8 cellular contexts compared by ENCODE assay signal in genomic region chr19:18205180-18205915, GRCh38. TPM values are rescaled to one million over a fixed set of nuclear protein-coding genes. Genes with fewer than 3 reads are reported as not detected.
A peak's percentile ranks its signal among the peaks of the same experiment; 100 is the strongest.
DNase-seq lines count a peak whose midpoint lies in the region; ATAC-seq, FAIRE-seq and TF ChIP-seq lines count a peak whose summit lies in the region.

No MANE protein-coding gene starts in this region.

- no peaks in the 10 kb centered on the region for H3K27me3 ChIP-seq in CD4-positive, CD25-positive, alpha-beta regulatory T cell (ENCODE audit: control insufficient read depth, insufficient read depth, low read length)
- H3K27me3 ChIP-seq in K562 (ENCODE audit: control insufficient read depth in 2 of 2, insufficient read depth in 2 of 2, low read length in 2 of 2) (no peaks in the 10 kb centered on the region), hepatocyte (no peaks in the 10 kb centered on the region)

- 0 out of 2 replicates have a peak, but pooled peaks have one; percentile 49 for TF ChIP-seq POLR2A in K562 (conservative IDR thresholded peaks at IDR 0.05)

- H3K9ac ChIP-seq in K562 (ENCODE audit: insufficient read depth in 1 of 2, low read depth in 2 of 2, low read length in 2 of 2), result peak overlapping the region; percentile 86 to 95

- FAIRE-seq in K562 (lab: Jason Lieb, UNC), result no peak

- peak overlapping the region; percentile 78 for H3K27ac ChIP-seq in CD4-positive, CD25-positive, alpha-beta regulatory T cell (ENCODE audit: insufficient read depth, low read length, poor library complexity, severe bottlenecking)
- peak overlapping the region; percentile 86 for H3K27ac ChIP-seq in K562 (ENCODE audit: extremely low read depth, low read depth, low read length)
- H3K27ac ChIP-seq in hepatocyte, result peak overlapping the region; percentile 96

- no peak for TF ChIP-seq RAD21 in K562 (CRISPR knock-in tag; conservative IDR thresholded peaks at IDR 0.05 in 1 of 2, IDR thresholded peaks at IDR 0.05 in 1 of 2)

- no peaks in the 10 kb centered on the region for H3K9me3 Mint-ChIP-seq in CD4-positive, CD25-positive, alpha-beta regulatory T cell
- H3K9me3 Mint-ChIP-seq in IgD-negative memory B cell (no peaks in the 10 kb centered on the region), progenitor cell of endocrine pancreas (ENCODE audit: low read depth) (no peaks in the 10 kb centered on the region)

- ATAC-seq in CD4-positive, CD25-positive, alpha-beta regulatory T cell (ENCODE audit: low read depth in 2 of 2), result no peak
- ATAC-seq in K562 (peak; percentile 56), GM19023 (IDR thresholded peaks at IDR 0.05; ENCODE audit: unreplicated experiment) (no peak), HG02870 (IDR thresholded peaks at IDR 0.05; ENCODE audit: unreplicated experiment) (no peak)

- TF ChIP-seq EP300 in K562 (IDR thresholded peaks at IDR 0.05; ENCODE audit: low read length), result no peak

- peak overlapping the region; percentile 90 for H2AFZ ChIP-seq in K562 (ENCODE audit: low read depth, low read length)
- H2AFZ ChIP-seq in hepatocyte, result peak overlapping the region; percentile 23

- POLR2A ChIA-PET in K562 (lab: Yijun Ruan, JAX), result interaction anchor here (0.6 to 3.5 kb wide), 14 partner anchors 9 to 371 kb away, joined by 3 to 28 read pairs (median 4); partner anchors contain the start of genes GDF15, IQCN, JUND and MPV17L2

- BruUV-seq in K562 (replicated peaks; lab: Mats Ljungman, UMichigan), result no TSS peak

- no peaks in the 10 kb centered on the region; the same call in 1 of the 2 replicates for H4K20me1 ChIP-seq in K562 (replicated peaks; ENCODE audit: control insufficient read depth, insufficient read depth, low read length)
- H4K20me1 ChIP-seq in hepatocyte (ENCODE audit: insufficient read depth, poor library complexity, severe bottlenecking), result no peaks in the 10 kb centered on the region

- H3K27ac Mint-ChIP-seq in CD4-positive, CD25-positive, alpha-beta regulatory T cell, result peak overlapping the region; percentile 26 to 97 (median 94)
- H3K27ac Mint-ChIP-seq in IgD-negative memory B cell (peak overlapping the region; percentile 90 to 97 (median 96)), progenitor cell of endocrine pancreas (peak overlapping the region; percentile 96)

- no peak for TF ChIP-seq CTCF in K562 (IDR thresholded peaks at IDR 0.05 in 2 of 3, conservative IDR thresholded peaks at IDR 0.05 in 1 of 3; ENCODE audit: insufficient read depth in 2 of 3, low read depth in 1 of 3, low read length in 3 of 3)
- no peak for TF ChIP-seq CTCF in hepatocyte (IDR thresholded peaks at IDR 0.05; ENCODE audit: poor library complexity)
- TF ChIP-seq CTCF in progenitor cell of endocrine pancreas (IDR thresholded peaks at IDR 0.05; ENCODE audit: unreplicated experiment), result no peak

- H3K79me2 ChIP-seq in K562 (ENCODE audit: control insufficient read depth, insufficient read depth, low read length) (peaks cover 25% of the 10 kb centered on the region), hepatocyte (no peaks in the 10 kb centered on the region)

- intact Hi-C loops in K562 (cut with micrococcal nuclease), result loop anchor here (5.0 kb wide), 1 partner anchor 122 kb away; no protein-coding TSS in a partner anchor

- H3K9me2 ChIP-seq in hepatocyte (replicated peaks; ENCODE audit: insufficient read depth), result no peaks in the 10 kb centered on the region

- H3K4me3 ChIP-seq in CD4-positive, CD25-positive, alpha-beta regulatory T cell (ENCODE audit: low read depth, low read length), result no peak overlapping the region
- H3K4me3 ChIP-seq in K562 (peak overlapping the region; percentile 68), hepatocyte (peak overlapping the region; percentile 52)

- DNase-seq in CD4-positive, CD25-positive, alpha-beta regulatory T cell, result peak; percentile 42 to 75 (median 48)
- DNase-seq in T-helper 2 cell, result peak in 3 of 5 experiments; percentile 23 to 70 (median 24)
- DNase-seq in K562 (ENCODE audit: extremely low read depth in 1 of 4, low spot score in 3 of 4), result peak; percentile 65 to 87 (median 70)
- peak; percentile 84 for DNase-seq in hepatocyte (ENCODE audit: low spot score)
- DNase-seq in progenitor cell of endocrine pancreas (ENCODE audit: low spot score, unreplicated experiment), result no peak

- no peaks in the 10 kb centered on the region for H3K9me1 ChIP-seq in K562 (ENCODE audit: control insufficient read depth, insufficient read depth, low read length)

- CTCF ChIA-PET in K562 (lab: Yijun Ruan, JAX; ENCODE audit: low intra/inter-chr PET ratio), result interaction anchor here (0.5 to 1.1 kb wide), 2 partner anchors 69 to 118 kb away, joined by 3 to 4 read pairs; partner anchors contain the start of gene LSM4

- peaks cover 10% of the 10 kb centered on the region for H3K27me3 Mint-ChIP-seq in CD4-positive, CD25-positive, alpha-beta regulatory T cell
- H3K27me3 Mint-ChIP-seq in IgD-negative memory B cell (peaks cover 7% of the 10 kb centered on the region), progenitor cell of endocrine pancreas (peaks cover 12% of the 10 kb centered on the region)

- WGBS in K562 (ENCODE audit: insufficient coverage, low coverage, missing lambda C conversion rate), result 30% methylated on average over 32 of the region's 36 CpGs
- WGBS in hepatocyte (ENCODE audit: low lambda C conversion rate, missing lambda C conversion rate), result 25% methylated on average over 24 of the region's 36 CpGs

- H3K36me3 ChIP-seq in CD4-positive, CD25-positive, alpha-beta regulatory T cell (ENCODE audit: control insufficient read depth, insufficient read depth, low read length), result no peaks in the 10 kb centered on the region
- H3K36me3 ChIP-seq in K562 (ENCODE audit: control insufficient read depth, insufficient read depth, low read length) (peaks cover 16% of the 10 kb centered on the region; the same call in 1 of the 3 replicates), hepatocyte (replicated peaks; ENCODE audit: insufficient read depth, low read depth) (no peaks in the 10 kb centered on the region)

- no peaks in the 10 kb centered on the region for H3K9me3 ChIP-seq in CD4-positive, CD25-positive, alpha-beta regulatory T cell (ENCODE audit: control insufficient read depth in 2 of 2, low read length in 2 of 2)
- no peaks in the 10 kb centered on the region for H3K9me3 ChIP-seq in K562 (replicated peaks; ENCODE audit: control insufficient read depth, insufficient read depth, low read depth, low read length)
- H3K9me3 ChIP-seq in hepatocyte (ENCODE audit: low read depth), result no peaks in the 10 kb centered on the region

- H3K4me1 Mint-ChIP-seq in CD4-positive, CD25-positive, alpha-beta regulatory T cell, result peaks cover 4 to 35% (median 7%) of the 10 kb centered on the region in 4 donors
- H3K4me1 Mint-ChIP-seq in IgD-negative memory B cell (peaks cover 10 to 14% (median 13%) of the 10 kb centered on the region in 3 donors), progenitor cell of endocrine pancreas (ENCODE audit: low read depth) (peaks cover 3% of the 10 kb centered on the region)

- H3K4me2 ChIP-seq in K562 (ENCODE audit: insufficient read depth, low read length), result peak overlapping the region; percentile 82
- peak overlapping the region; percentile 92 for H3K4me2 ChIP-seq in hepatocyte

- peak overlapping the region; percentile 94 to 97 (median 94) for H3K4me3 Mint-ChIP-seq in CD4-positive, CD25-positive, alpha-beta regulatory T cell
- H3K4me3 Mint-ChIP-seq in IgD-negative memory B cell (peak overlapping the region; percentile 93 to 99 (median 95)), progenitor cell of endocrine pancreas (ENCODE audit: low read depth) (peak overlapping the region; percentile 88)

- no peaks in the 10 kb centered on the region for H3K36me3 Mint-ChIP-seq in CD4-positive, CD25-positive, alpha-beta regulatory T cell
- H3K36me3 Mint-ChIP-seq in IgD-negative memory B cell (no peaks in the 10 kb centered on the region), progenitor cell of endocrine pancreas (ENCODE audit: insufficient read depth) (no peaks in the 10 kb centered on the region)

- in situ Hi-C loops in K562 (cut with MboI), result loop anchor here (5.0 kb wide), 1 partner anchor 47 kb away; no protein-coding TSS in a partner anchor

- H3K4me1 ChIP-seq in CD4-positive, CD25-positive, alpha-beta regulatory T cell (ENCODE audit: control insufficient read depth, insufficient read depth, low read length, poor library complexity, severe bottlenecking), result peaks cover 24% of the 10 kb centered on the region
- H3K4me1 ChIP-seq in K562 (replicated peaks in 1 of 2; ENCODE audit: control insufficient read depth in 2 of 2, insufficient read depth in 2 of 2, low read length in 2 of 2) (peaks cover 14 to 45% of the 10 kb centered on the region in 2 experiments; a peak in 4 of 5 replicates), hepatocyte (ENCODE audit: insufficient read depth) (peaks cover 10% of the 10 kb centered on the region)

RNA-seq across cellular contexts. Expression of gene RAB3A, which starts 1.5 kb away (rescaled TPM):
- 5.1 TPM for total RNA-seq in CD4-positive, CD25-positive, alpha-beta regulatory T cell
- polyA plus RNA-seq in CD4-positive, CD25-positive, alpha-beta regulatory T cell, result 1 to 10 TPM in 2 of 4 donors, under 1 TPM in 2; 0.87 to 1.6 (median 1.2) TPM
- polyA plus RNA-seq in IgD-negative memory B cell (1.5 TPM), K562 (2011; rRNA removed) (0.84 and 2.9 TPM in 2 replicates), K562 (2014; fragmentation: Illumina TruSeq; extraction: Trizol) (1.9 and 2.8 TPM in 2 replicates), K562 (2014; fragmentation: Nextera tagmentation; extraction: Ambion mirVana) (under 1 TPM in 1 of 2 experiments, not detected in 1; 0.17 TPM), K562 (2014; rRNA removed) (0.94 and 1.00 TPM in 2 replicates), hepatocyte (2.6 and 3.0 TPM in 2 replicates)
- 10.4 and 16.2 TPM in 2 replicates for total RNA-seq in K562 (2011; cell fraction: chromatin; rRNA removed; ENCODE audit: low replicate concordance)
- total RNA-seq in K562 (2011; cell fraction: nucleolus; rRNA removed), result 8.7 and 9.3 TPM in 2 replicates
- 7.6 and 8.3 TPM in 2 replicates for total RNA-seq in K562 (2011; cell fraction: nucleoplasm; rRNA removed)
- total RNA-seq in K562 (2014; rRNA removed) (0.86 and 2.5 TPM in 2 replicates), K562 (2014; rRNA removed; fragmentation: Illumina TruSeq; extraction: Trizol) (0.26 and 0.69 TPM in 2 replicates), K562 (2015; rRNA removed; fragmentation: Illumina TruSeq; extraction: Trizol) (1.6 and 1.7 TPM in 2 replicates), K562 (2021) (3.7 and 5.1 TPM in 2 replicates), hepatocyte (0.60 and 2.2 TPM in 2 replicates), progenitor cell of endocrine pancreas (3.3 and 5.1 TPM in 2 replicates)
- 1.7 and 3.2 TPM in 2 replicates for polyA plus RNA-seq in K562 (2011; cell fraction: cytosol; rRNA removed)
- 4.7 and 6.5 TPM in 2 replicates for polyA plus RNA-seq in K562 (2011; cell fraction: nucleus; rRNA removed)
- 1.5 and 2.0 TPM in 2 replicates for polyA plus RNA-seq in K562 (2012)
- 6.4 and 9.5 TPM in 2 replicates for polyA minus RNA-seq in K562 (2011; rRNA and poly(A)+ RNA removed)
- 5.4 and 7.2 TPM in 2 replicates for polyA minus RNA-seq in K562 (2011; cell fraction: cytosol; rRNA and poly(A)+ RNA removed)
- 3.9 and 8.4 TPM in 2 replicates for polyA minus RNA-seq in K562 (2011; cell fraction: nucleus; rRNA and poly(A)+ RNA removed)

RNA-seq across cellular contexts. Expression of gene MPV17L2, which starts 12.3 kb away (rescaled TPM):
- 5.5 TPM for total RNA-seq in CD4-positive, CD25-positive, alpha-beta regulatory T cell
- 10 to 100 TPM; 11.3 to 20.8 (median 13.9) TPM for polyA plus RNA-seq in CD4-positive, CD25-positive, alpha-beta regulatory T cell
- polyA plus RNA-seq in IgD-negative memory B cell, result 16.6 TPM
- 8.8 and 30.9 TPM in 2 replicates for total RNA-seq in K562 (2011; cell fraction: chromatin; rRNA removed; ENCODE audit: low replicate concordance)
- 42.9 and 46.5 TPM in 2 replicates for total RNA-seq in K562 (2011; cell fraction: nucleolus; rRNA removed)
- total RNA-seq in K562 (2011; cell fraction: nucleoplasm; rRNA removed), result 23.2 and 24.7 TPM in 2 replicates
- total RNA-seq in K562 (2014; rRNA removed), result 37.8 and 54.6 TPM in 2 replicates
- 11.7 and 21.1 TPM in 2 replicates for total RNA-seq in K562 (2014; rRNA removed; fragmentation: Illumina TruSeq; extraction: Trizol)
- total RNA-seq in K562 (2015; rRNA removed; fragmentation: Illumina TruSeq; extraction: Trizol), result 27.8 and 28.5 TPM in 2 replicates
- 31.7 and 33.8 TPM in 2 replicates for total RNA-seq in K562 (2021)
- 28.4 and 49.3 TPM in 2 replicates for polyA plus RNA-seq in K562 (2011; rRNA removed)
- 61.2 and 112 TPM in 2 replicates for polyA plus RNA-seq in K562 (2011; cell fraction: cytosol; rRNA removed)
- 20.0 and 27.3 TPM in 2 replicates for polyA plus RNA-seq in K562 (2011; cell fraction: nucleus; rRNA removed)
- 30.6 and 34.2 TPM in 2 replicates for polyA plus RNA-seq in K562 (2012)
- polyA plus RNA-seq in K562 (2014; fragmentation: Illumina TruSeq; extraction: Trizol), result 60.2 and 60.9 TPM in 2 replicates
- 10 to 100 TPM; 10.6 to 11.0 TPM for polyA plus RNA-seq in K562 (2014; fragmentation: Nextera tagmentation; extraction: Ambion mirVana)
- 60.0 and 67.1 TPM in 2 replicates for polyA plus RNA-seq in K562 (2014; rRNA removed)
- polyA minus RNA-seq in K562 (2011; rRNA and poly(A)+ RNA removed), result 14.7 and 21.0 TPM in 2 replicates
- 13.2 and 21.0 TPM in 2 replicates for polyA minus RNA-seq in K562 (2011; cell fraction: cytosol; rRNA and poly(A)+ RNA removed)
- 10.2 and 11.6 TPM in 2 replicates for polyA minus RNA-seq in K562 (2011; cell fraction: nucleus; rRNA and poly(A)+ RNA removed)
- 31.8 and 36.9 TPM in 2 replicates for total RNA-seq in hepatocyte
- polyA plus RNA-seq in hepatocyte, result 22.4 and 26.0 TPM in 2 replicates
- total RNA-seq in progenitor cell of endocrine pancreas, result 10.6 and 11.5 TPM in 2 replicates

RNA-seq across cellular contexts. Expression of gene PDE4C, which starts 20.9 kb away (rescaled TPM):
- not detected for total RNA-seq in CD4-positive, CD25-positive, alpha-beta regulatory T cell
- not detected for polyA plus RNA-seq in CD4-positive, CD25-positive, alpha-beta regulatory T cell
- not detected for polyA plus RNA-seq in IgD-negative memory B cell
- total RNA-seq in K562 (2011; cell fraction: chromatin; rRNA removed; ENCODE audit: low replicate concordance), result 1.9 and 5.1 TPM in 2 replicates
- 2.2 and 3.0 TPM in 2 replicates for total RNA-seq in K562 (2011; cell fraction: nucleolus; rRNA removed)
- 1.3 and 1.6 TPM in 2 replicates for total RNA-seq in K562 (2011; cell fraction: nucleoplasm; rRNA removed)
- total RNA-seq in K562 (2014; rRNA removed), result 0.16 and 0.91 TPM in 2 replicates
- 0.11 and 0.29 TPM in 2 replicates for total RNA-seq in K562 (2014; rRNA removed; fragmentation: Illumina TruSeq; extraction: Trizol)
- total RNA-seq in K562 (2015; rRNA removed; fragmentation: Illumina TruSeq; extraction: Trizol), result not detected in 2 replicates
- 0.29 and 0.45 TPM in 2 replicates for total RNA-seq in K562 (2021)
- polyA plus RNA-seq in K562 (2011; rRNA removed), result 0.60 and 0.81 TPM in 2 replicates
- 0.83 and 0.88 TPM in 2 replicates for polyA plus RNA-seq in K562 (2011; cell fraction: cytosol; rRNA removed)
- polyA plus RNA-seq in K562 (2011; cell fraction: nucleus; rRNA removed), result 4.1 and 6.8 TPM in 2 replicates
- 0.17 and 0.22 TPM in 2 replicates for polyA plus RNA-seq in K562 (2012)
- 0.06 and 0.24 TPM in 2 replicates for polyA plus RNA-seq in K562 (2014; fragmentation: Illumina TruSeq; extraction: Trizol)
- polyA plus RNA-seq in K562 (2014; fragmentation: Nextera tagmentation; extraction: Ambion mirVana), result under 1 TPM; 0.04 to 0.08 TPM
- 0.81 and 0.89 TPM in 2 replicates for polyA plus RNA-seq in K562 (2014; rRNA removed)
- 0.18 TPM in 1 of 2 replicates, not detected in the other for polyA minus RNA-seq in K562 (2011; rRNA and poly(A)+ RNA removed)
- 0.86 TPM in 1 of 2 replicates, not detected in the other for polyA minus RNA-seq in K562 (2011; cell fraction: cytosol; rRNA and poly(A)+ RNA removed)
- polyA minus RNA-seq in K562 (2011; cell fraction: nucleus; rRNA and poly(A)+ RNA removed), result 1.1 and 1.8 TPM in 2 replicates
- 0.43 and 0.72 TPM in 2 replicates for total RNA-seq in hepatocyte
- 0.10 and 0.47 TPM in 2 replicates for polyA plus RNA-seq in hepatocyte
- total RNA-seq in progenitor cell of endocrine pancreas, result 0.53 and 1.6 TPM in 2 replicates

RNA-seq across cellular contexts. Expression of gene IFI30, which starts 31.7 kb away (rescaled TPM):
- total RNA-seq in CD4-positive, CD25-positive, alpha-beta regulatory T cell, result 2.3 TPM
- 10 to 100 TPM in 2 of 4 donors, 1 to 10 TPM in 2; 7.1 to 17.8 (median 9.7) TPM for polyA plus RNA-seq in CD4-positive, CD25-positive, alpha-beta regulatory T cell
- polyA plus RNA-seq in IgD-negative memory B cell, result 473 TPM
- total RNA-seq in K562 (2011; cell fraction: chromatin; rRNA removed; ENCODE audit: low replicate concordance), result 38.5 and 88.6 TPM in 2 replicates
- 187 and 195 TPM in 2 replicates for total RNA-seq in K562 (2011; cell fraction: nucleolus; rRNA removed)
- 104 and 132 TPM in 2 replicates for total RNA-seq in K562 (2011; cell fraction: nucleoplasm; rRNA removed)
- 109 and 168 TPM in 2 replicates for total RNA-seq in K562 (2014; rRNA removed)
- total RNA-seq in K562 (2014; rRNA removed; fragmentation: Illumina TruSeq; extraction: Trizol), result 56.6 and 63.7 TPM in 2 replicates
- 74.3 and 78.9 TPM in 2 replicates for total RNA-seq in K562 (2015; rRNA removed; fragmentation: Illumina TruSeq; extraction: Trizol)
- 103 and 119 TPM in 2 replicates for total RNA-seq in K562 (2021)
- 68.3 and 111 TPM in 2 replicates for polyA plus RNA-seq in K562 (2011; rRNA removed)
- 119 and 287 TPM in 2 replicates for polyA plus RNA-seq in K562 (2011; cell fraction: cytosol; rRNA removed)
- polyA plus RNA-seq in K562 (2011; cell fraction: nucleus; rRNA removed), result 39.3 and 70.8 TPM in 2 replicates
- 58.1 and 113 TPM in 2 replicates for polyA plus RNA-seq in K562 (2012)
- polyA plus RNA-seq in K562 (2014; fragmentation: Illumina TruSeq; extraction: Trizol), result 108 and 148 TPM in 2 replicates
- 100 to 1,000 TPM; 343 to 430 TPM for polyA plus RNA-seq in K562 (2014; fragmentation: Nextera tagmentation; extraction: Ambion mirVana)
- polyA plus RNA-seq in K562 (2014; rRNA removed), result 129 and 166 TPM in 2 replicates
- polyA minus RNA-seq in K562 (2011; rRNA and poly(A)+ RNA removed), result 52.6 and 94.8 TPM in 2 replicates
- polyA minus RNA-seq in K562 (2011; cell fraction: cytosol; rRNA and poly(A)+ RNA removed), result 53.2 and 63.4 TPM in 2 replicates
- polyA minus RNA-seq in K562 (2011; cell fraction: nucleus; rRNA and poly(A)+ RNA removed), result 10.0 and 11.3 TPM in 2 replicates
- total RNA-seq in hepatocyte, result 95.7 and 133 TPM in 2 replicates
- 129 and 170 TPM in 2 replicates for polyA plus RNA-seq in hepatocyte
- not detected in 2 replicates for total RNA-seq in progenitor cell of endocrine pancreas

RNA-seq across cellular contexts. Expression of gene PIK3R2, which starts 52.4 kb away (rescaled TPM):
- total RNA-seq in CD4-positive, CD25-positive, alpha-beta regulatory T cell, result 9.4 TPM
- 1 to 10 TPM in 2 of 4 donors, under 1 TPM in 2; 0.42 to 3.6 (median 2.0) TPM for polyA plus RNA-seq in CD4-positive, CD25-positive, alpha-beta regulatory T cell
- polyA plus RNA-seq in IgD-negative memory B cell (2.1 TPM), K562 (2011; rRNA removed) (5.3 and 7.8 TPM in 2 replicates), K562 (2014; fragmentation: Illumina TruSeq; extraction: Trizol) (1.5 and 1.6 TPM in 2 replicates), K562 (2014; fragmentation: Nextera tagmentation; extraction: Ambion mirVana) (under 1 TPM; 0.39 to 0.65 TPM), K562 (2014; rRNA removed) (6.1 and 14.0 TPM in 2 replicates), hepatocyte (49.5 and 52.2 TPM in 2 replicates)
- 17.4 and 45.8 TPM in 2 replicates for total RNA-seq in K562 (2011; cell fraction: chromatin; rRNA removed; ENCODE audit: low replicate concordance)
- total RNA-seq in K562 (2011; cell fraction: nucleolus; rRNA removed), result 15.9 and 22.2 TPM in 2 replicates
- total RNA-seq in K562 (2011; cell fraction: nucleoplasm; rRNA removed), result 10.8 and 13.3 TPM in 2 replicates
- total RNA-seq in K562 (2014; rRNA removed) (10.8 and 15.3 TPM in 2 replicates), K562 (2014; rRNA removed; fragmentation: Illumina TruSeq; extraction: Trizol) (3.3 and 4.7 TPM in 2 replicates), K562 (2015; rRNA removed; fragmentation: Illumina TruSeq; extraction: Trizol) (6.6 and 6.8 TPM in 2 replicates), K562 (2021) (37.9 and 41.2 TPM in 2 replicates), hepatocyte (29.9 and 38.7 TPM in 2 replicates), progenitor cell of endocrine pancreas (58.9 and 61.2 TPM in 2 replicates)
- polyA plus RNA-seq in K562 (2011; cell fraction: cytosol; rRNA removed), result 5.8 and 9.6 TPM in 2 replicates
- 15.7 and 21.7 TPM in 2 replicates for polyA plus RNA-seq in K562 (2011; cell fraction: nucleus; rRNA removed)
- 16.2 and 18.1 TPM in 2 replicates for polyA plus RNA-seq in K562 (2012)
- 4.9 and 5.2 TPM in 2 replicates for polyA minus RNA-seq in K562 (2011; rRNA and poly(A)+ RNA removed)
- polyA minus RNA-seq in K562 (2011; cell fraction: cytosol; rRNA and poly(A)+ RNA removed), result 19.0 and 26.3 TPM in 2 replicates
- polyA minus RNA-seq in K562 (2011; cell fraction: nucleus; rRNA and poly(A)+ RNA removed), result 5.9 and 12.0 TPM in 2 replicates
